In the genomic region with DNA sequence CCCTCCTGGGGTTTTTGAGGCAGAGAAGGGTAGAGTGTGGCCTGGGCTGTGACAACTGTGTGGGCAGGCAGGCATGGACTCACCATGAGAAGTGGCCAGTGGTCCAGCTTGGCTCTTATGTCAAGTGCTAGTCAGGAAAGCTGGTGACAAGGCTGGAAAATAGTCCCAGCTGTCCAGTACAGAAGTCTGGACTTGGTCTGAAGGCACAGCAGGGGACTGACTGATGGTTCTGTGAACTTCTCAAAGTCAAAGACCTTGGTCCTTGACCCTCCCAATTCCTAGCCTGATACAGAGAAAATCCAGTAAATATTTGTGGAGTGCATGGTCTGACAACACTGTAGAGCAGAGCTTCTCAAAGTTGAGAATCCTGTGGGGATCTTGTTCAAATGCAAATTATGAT, we compare ENCODE assay signal across 1 cellular context.
TF ChIP-seq lines count a peak whose summit lies in the region.

No MANE protein-coding gene starts in this region.

TF ChIP-seq in liver, 16 proteins besides CTCF, POLR2A, EP300 and RAD21 (continued from another document):
- TF ChIP-seq, protein P1, sequence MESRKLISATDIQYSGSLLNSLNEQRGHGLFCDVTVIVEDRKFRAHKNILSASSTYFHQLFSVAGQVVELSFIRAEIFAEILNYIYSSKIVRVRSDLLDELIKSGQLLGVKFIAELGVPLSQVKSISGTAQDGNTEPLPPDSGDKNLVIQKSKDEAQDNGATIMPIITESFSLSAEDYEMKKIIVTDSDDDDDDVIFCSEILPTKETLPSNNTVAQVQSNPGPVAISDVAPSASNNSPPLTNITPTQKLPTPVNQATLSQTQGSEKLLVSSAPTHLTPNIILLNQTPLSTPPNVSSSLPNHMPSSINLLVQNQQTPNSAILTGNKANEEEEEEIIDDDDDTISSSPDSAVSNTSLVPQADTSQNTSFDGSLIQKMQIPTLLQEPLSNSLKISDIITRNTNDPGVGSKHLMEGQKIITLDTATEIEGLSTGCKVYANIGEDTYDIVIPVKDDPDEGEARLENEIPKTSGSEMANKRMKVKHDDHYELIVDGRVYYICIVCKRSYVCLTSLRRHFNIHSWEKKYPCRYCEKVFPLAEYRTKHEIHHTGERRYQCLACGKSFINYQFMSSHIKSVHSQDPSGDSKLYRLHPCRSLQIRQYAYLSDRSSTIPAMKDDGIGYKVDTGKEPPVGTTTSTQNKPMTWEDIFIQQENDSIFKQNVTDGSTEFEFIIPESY (IDR thresholded peaks at IDR 0.05), result no peak
- TF ChIP-seq EGR1 (IDR thresholded peaks at IDR 0.05; ENCODE audit: low read depth in 2 of 2) (no peak), HNF4A (conservative IDR thresholded peaks at IDR 0.05) (peak; percentile 56 to 66), FOXA1 (IDR thresholded peaks at IDR 0.05) (no peak), GABPA (IDR thresholded peaks at IDR 0.05 in 1 of 2, conservative IDR thresholded peaks at IDR 0.05 in 1 of 2) (no peak), RXRA (IDR thresholded peaks at IDR 0.05) (peak; percentile 94 to 96), SP1 (IDR thresholded peaks at IDR 0.05) (peak; percentile 48), NR2F2 (IDR thresholded peaks at IDR 0.05) (peak; percentile 93)
- TF ChIP-seq, protein P2, sequence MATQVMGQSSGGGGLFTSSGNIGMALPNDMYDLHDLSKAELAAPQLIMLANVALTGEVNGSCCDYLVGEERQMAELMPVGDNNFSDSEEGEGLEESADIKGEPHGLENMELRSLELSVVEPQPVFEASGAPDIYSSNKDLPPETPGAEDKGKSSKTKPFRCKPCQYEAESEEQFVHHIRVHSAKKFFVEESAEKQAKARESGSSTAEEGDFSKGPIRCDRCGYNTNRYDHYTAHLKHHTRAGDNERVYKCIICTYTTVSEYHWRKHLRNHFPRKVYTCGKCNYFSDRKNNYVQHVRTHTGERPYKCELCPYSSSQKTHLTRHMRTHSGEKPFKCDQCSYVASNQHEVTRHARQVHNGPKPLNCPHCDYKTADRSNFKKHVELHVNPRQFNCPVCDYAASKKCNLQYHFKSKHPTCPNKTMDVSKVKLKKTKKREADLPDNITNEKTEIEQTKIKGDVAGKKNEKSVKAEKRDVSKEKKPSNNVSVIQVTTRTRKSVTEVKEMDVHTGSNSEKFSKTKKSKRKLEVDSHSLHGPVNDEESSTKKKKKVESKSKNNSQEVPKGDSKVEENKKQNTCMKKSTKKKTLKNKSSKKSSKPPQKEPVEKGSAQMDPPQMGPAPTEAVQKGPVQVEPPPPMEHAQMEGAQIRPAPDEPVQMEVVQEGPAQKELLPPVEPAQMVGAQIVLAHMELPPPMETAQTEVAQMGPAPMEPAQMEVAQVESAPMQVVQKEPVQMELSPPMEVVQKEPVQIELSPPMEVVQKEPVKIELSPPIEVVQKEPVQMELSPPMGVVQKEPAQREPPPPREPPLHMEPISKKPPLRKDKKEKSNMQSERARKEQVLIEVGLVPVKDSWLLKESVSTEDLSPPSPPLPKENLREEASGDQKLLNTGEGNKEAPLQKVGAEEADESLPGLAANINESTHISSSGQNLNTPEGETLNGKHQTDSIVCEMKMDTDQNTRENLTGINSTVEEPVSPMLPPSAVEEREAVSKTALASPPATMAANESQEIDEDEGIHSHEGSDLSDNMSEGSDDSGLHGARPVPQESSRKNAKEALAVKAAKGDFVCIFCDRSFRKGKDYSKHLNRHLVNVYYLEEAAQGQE (IDR thresholded peaks at IDR 0.05), result peak; percentile 55
- TF ChIP-seq, protein P3, sequence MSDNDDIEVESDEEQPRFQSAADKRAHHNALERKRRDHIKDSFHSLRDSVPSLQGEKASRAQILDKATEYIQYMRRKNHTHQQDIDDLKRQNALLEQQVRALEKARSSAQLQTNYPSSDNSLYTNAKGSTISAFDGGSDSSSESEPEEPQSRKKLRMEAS (IDR thresholded peaks at IDR 0.05), result no peak
